In the genomic region with DNA sequence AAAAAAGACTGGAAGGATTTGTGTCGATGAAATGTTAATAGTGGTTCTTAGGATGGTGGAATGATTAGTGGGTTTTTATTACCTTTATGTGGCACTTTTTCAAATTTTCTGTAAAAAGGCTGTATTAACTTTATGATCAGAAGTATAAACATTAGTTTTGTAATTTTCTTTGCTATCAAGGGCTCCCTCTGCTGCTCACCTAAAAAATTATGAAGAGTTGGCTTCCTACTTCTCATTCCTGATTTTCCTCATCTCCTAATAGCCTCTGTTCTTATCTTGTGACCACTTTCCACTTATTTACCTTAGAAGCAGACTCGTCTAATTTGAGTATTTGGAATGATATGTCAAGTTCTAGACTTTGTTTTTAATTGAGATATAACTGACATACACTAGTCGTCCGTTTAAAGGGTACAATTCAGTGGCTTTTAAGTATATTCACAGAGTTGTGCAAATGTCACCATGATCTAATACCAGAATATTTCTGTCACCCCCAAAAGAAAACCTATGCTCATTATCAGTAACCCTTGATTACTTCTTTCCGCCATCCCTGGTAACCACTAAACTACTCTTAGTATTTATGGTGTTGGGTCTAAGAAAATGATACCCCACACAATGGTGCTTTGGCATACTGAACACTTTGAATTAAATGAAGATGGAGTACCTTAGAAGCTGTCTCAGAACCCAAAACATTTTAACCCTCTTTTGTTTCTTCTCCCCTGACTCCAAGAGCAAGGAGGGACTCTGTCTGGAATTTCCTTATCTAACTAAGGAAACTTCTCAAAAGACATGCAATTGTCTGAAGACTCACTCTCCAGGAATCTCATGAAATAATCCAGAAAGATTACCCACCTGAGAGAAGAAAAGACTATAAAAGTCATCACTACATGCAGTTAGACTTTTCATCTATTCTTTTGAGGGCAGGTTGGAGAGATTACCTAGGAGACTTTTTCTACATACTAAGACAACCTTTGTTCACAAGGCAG, we compare ENCODE assay signal across 9 cellular contexts.
A peak's percentile ranks its signal among the peaks of the same experiment; 100 is the strongest.
DNase-seq lines count a peak whose midpoint lies in the region; ATAC-seq and TF ChIP-seq lines count a peak whose summit lies in the region.
"Had no signal": no experiment of that assay in that cellular context is flagged by ENCODE, and none has a peak within 500 bp of the region (broad histone marks: within the 10 kb centered on the region; RNA-seq: fewer than 3 reads in every experiment).

No MANE protein-coding gene starts in this region.

- H3K36me3 ChIP-seq in Caco-2 (ENCODE audit: control insufficient read depth, insufficient read depth, low read length) (no peaks in the 10 kb centered on the region; the same call in none of the 2 replicates), brain microvascular endothelial cell (replicated peaks) (no peaks in the 10 kb centered on the region), muscle layer of colon (ENCODE audit: insufficient read depth, low read length) (no peaks in the 10 kb centered on the region)

- intact Hi-C loops in Caco-2 (cut with micrococcal nuclease; ENCODE audit: unreplicated experiment): loop anchor here (1.0 to 5.0 kb wide), 7 partner anchors 155 to 556 kb away; no protein-coding TSS in a partner anchor

- DNase-seq in Caco-2 (peak in 1 of 2 experiments; percentile 25), HT1080 (ENCODE audit: low read depth) (peak; percentile 46), brain microvascular endothelial cell (peak; percentile 29), DMS153 treated with DMSO at 0.1 percent for 48 hours (lab: John Stamatoyannopoulos, UW; ENCODE audit: unreplicated experiment) (no peak)
- DNase-seq: substantia nigra had no signal

- in situ Hi-C loops in brain microvascular endothelial cell (cut with HindIII; ENCODE audit: low pct_ligation_motif_present, low sequenced_read_pairs): no loop called here

- peak; percentile 36 to 50 for TF ChIP-seq CTCF in Caco-2 (IDR thresholded peaks at IDR 0.05; ENCODE audit: insufficient read depth in 1 of 2, low read depth in 1 of 2, low read length in 1 of 2, severe bottlenecking in 1 of 2, unreplicated experiment in 1 of 2)
- TF ChIP-seq CTCF in brain microvascular endothelial cell (IDR thresholded peaks at IDR 0.05; ENCODE audit: low read depth, low read length, missing control alignments): peak; percentile 50

- H3K4me3 ChIP-seq in Caco-2 (ENCODE audit: low read depth, low read length): no peak overlapping the region
- no peak overlapping the region for H3K4me3 ChIP-seq in brain microvascular endothelial cell (ENCODE audit: low read depth, low read length)
- H3K4me3 ChIP-seq in muscle layer of colon (ENCODE audit: low read depth in 1 of 2, low read length in 2 of 2): no peak overlapping the region

- no peak overlapping the region for H3K27ac Mint-ChIP-seq in Caco-2 (ENCODE audit: unreplicated experiment)

- ATAC-seq in GM18520 (IDR thresholded peaks at IDR 0.05; ENCODE audit: unreplicated experiment) (no peak), GM19397 (IDR thresholded peaks at IDR 0.05; ENCODE audit: unreplicated experiment) (no peak), GM21447 (IDR thresholded peaks at IDR 0.05; ENCODE audit: unreplicated experiment) (no peak)

- H3K27me3 Mint-ChIP-seq in Caco-2 (ENCODE audit: insufficient read depth, unreplicated experiment): no peaks in the 10 kb centered on the region

- no TSS peak for BruUV-seq in Caco-2 (replicated peaks; lab: Mats Ljungman, UMichigan)

- H3K27ac ChIP-seq in brain microvascular endothelial cell: no peak overlapping the region
- no peak overlapping the region for H3K27ac ChIP-seq in muscle layer of colon (ENCODE audit: low read depth, low read length)

- no peak overlapping the region for H3K4me3 Mint-ChIP-seq in Caco-2 (ENCODE audit: unreplicated experiment)

- CTCF ChIA-PET in Caco-2 (lab: Charles Lee): no interaction called here

- H3K9me3 Mint-ChIP-seq in Caco-2 (ENCODE audit: unreplicated experiment): peaks cover 40% of the 10 kb centered on the region

- peak overlapping the region; percentile 4 for H3K9ac ChIP-seq in muscle layer of colon (ENCODE audit: low read length)

- POLR2A ChIA-PET in Caco-2 (lab: Charles Lee): no interaction called here

- peaks cover 6% of the 10 kb centered on the region for H3K36me3 Mint-ChIP-seq in Caco-2 (ENCODE audit: insufficient read depth, unreplicated experiment)

- H3K4me1 Mint-ChIP-seq in Caco-2 (ENCODE audit: low read depth, unreplicated experiment): peaks cover 24% of the 10 kb centered on the region

- H3K4me1 ChIP-seq in Caco-2: peaks cover 7% of the 10 kb centered on the region
- peaks cover 26% of the 10 kb centered on the region for H3K4me1 ChIP-seq in muscle layer of colon (ENCODE audit: insufficient read depth, low read length)

- H3K27me3 ChIP-seq in Caco-2 (replicated peaks; ENCODE audit: control insufficient read depth, insufficient read depth, low read length) (no peaks in the 10 kb centered on the region), brain microvascular endothelial cell (replicated peaks) (no peaks in the 10 kb centered on the region), muscle layer of colon (ENCODE audit: control insufficient read depth in 1 of 2, insufficient read depth in 2 of 2, low read length in 2 of 2) (no peaks in the 10 kb centered on the region)

- H3K9me3 ChIP-seq in Caco-2: peaks cover 30% of the 10 kb centered on the region
- H3K9me3 ChIP-seq in muscle layer of colon (ENCODE audit: low read length): no peaks in the 10 kb centered on the region
